11 cellular contexts compared by ENCODE assay signal in the genomic region with DNA sequence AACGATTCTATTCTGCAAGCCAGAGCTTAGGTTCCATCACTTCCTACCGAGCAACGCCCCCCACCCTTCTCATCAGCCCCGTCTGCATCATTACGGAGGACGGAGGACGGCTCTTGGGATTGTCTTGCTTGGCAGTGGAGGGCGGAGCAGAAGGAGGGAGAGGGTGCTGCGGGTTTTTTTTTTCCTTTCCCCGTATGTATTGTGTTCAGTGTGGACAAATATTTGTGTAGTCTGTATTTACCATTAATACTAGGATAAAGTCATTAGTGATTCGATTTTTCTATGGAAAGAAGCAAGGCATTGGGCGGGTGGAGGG.
DNase-seq lines count a peak whose midpoint lies in the region; ATAC-seq and TF ChIP-seq lines count a peak whose summit lies in the region.
"Had no signal": no experiment of that assay in that cellular context is flagged by ENCODE, and none has a peak within 500 bp of the region (broad histone marks: within the 10 kb centered on the region; RNA-seq: fewer than 3 reads in every experiment).

No MANE protein-coding gene starts in this region.

- no peaks in the 10 kb centered on the region for H3K27me3 Mint-ChIP-seq in Caco-2 (ENCODE audit: insufficient read depth, unreplicated experiment)
- no peaks in the 10 kb centered on the region for H3K27me3 Mint-ChIP-seq in natural killer cell treated with Interleukin-12 subunit alpha and Interleukin-12 subunit beta and Interleukin-15 and Interleukin-18, amount 100 ng/mL, for 72 hours

- H3K9me3 ChIP-seq in Caco-2 (no peaks in the 10 kb centered on the region), adrenal gland (replicated peaks in 1 of 3) (no peaks in the 10 kb centered on the region)
- no peaks in the 10 kb centered on the region for H3K9me3 ChIP-seq in effector memory CD4-positive, alpha-beta T cell (ENCODE audit: control insufficient read depth, low read length)
- H3K9me3 ChIP-seq: prostate gland had no signal

- H3K36me3 ChIP-seq in Caco-2 (ENCODE audit: control insufficient read depth, insufficient read depth, low read length) = no peaks in the 10 kb centered on the region
- no peaks in the 10 kb centered on the region for H3K36me3 ChIP-seq in adrenal gland (replicated peaks in 1 of 2)
- no peaks in the 10 kb centered on the region for H3K36me3 ChIP-seq in effector memory CD4-positive, alpha-beta T cell (ENCODE audit: control insufficient read depth, insufficient read depth, low read length)
- H3K36me3 ChIP-seq: prostate gland had no signal

- no peak for TF ChIP-seq CTCF in Caco-2 (IDR thresholded peaks at IDR 0.05; ENCODE audit: insufficient read depth in 1 of 2, low read depth in 1 of 2, low read length in 1 of 2, severe bottlenecking in 1 of 2, unreplicated experiment in 1 of 2)
- no peak for TF ChIP-seq CTCF in adrenal gland (IDR thresholded peaks at IDR 0.05)

- no peak overlapping the region for H3K4me3 ChIP-seq in Caco-2 (ENCODE audit: low read depth, low read length)
- H3K4me3 ChIP-seq in adrenal gland = no peak overlapping the region
- H3K4me3 ChIP-seq in effector memory CD4-positive, alpha-beta T cell (ENCODE audit: insufficient read depth, low read depth, low read length, poor library complexity, severe bottlenecking) = no peak overlapping the region
- H3K4me3 ChIP-seq: prostate gland had no signal

- CTCF ChIA-PET in Caco-2 (lab: Charles Lee) = no interaction called here

- no peaks in the 10 kb centered on the region for H3K36me3 Mint-ChIP-seq in Caco-2 (ENCODE audit: insufficient read depth, unreplicated experiment)
- no peaks in the 10 kb centered on the region for H3K36me3 Mint-ChIP-seq in natural killer cell treated with Interleukin-12 subunit alpha and Interleukin-12 subunit beta and Interleukin-15 and Interleukin-18, amount 100 ng/mL, for 72 hours

- BruUV-seq in Caco-2 (replicated peaks; lab: Mats Ljungman, UMichigan) = no TSS peak

- TF ChIP-seq POLR2A in adrenal gland (IDR thresholded peaks at IDR 0.05) = no peak

- POLR2A ChIA-PET in Caco-2 (lab: Charles Lee) = no interaction called here

- peak; percentile 10 for ATAC-seq in HG02759 (IDR thresholded peaks at IDR 0.05; ENCODE audit: unreplicated experiment)
- peak in 1 of 2 donors; percentile 15 for ATAC-seq in natural killer cell treated with Interleukin-12 subunit alpha and Interleukin-12 subunit beta and Interleukin-15 and Interleukin-18, amount 100 ng/mL, for 72 hours

- H3K4me1 ChIP-seq in Caco-2 = peaks cover 8% of the 10 kb centered on the region; the same call in 1 of the 2 replicates
- H3K4me1 ChIP-seq in adrenal gland (replicated peaks in 1 of 2) = peaks cover 0 to 34% of the 10 kb centered on the region in 2 donors
- peaks cover 12% of the 10 kb centered on the region for H3K4me1 ChIP-seq in effector memory CD4-positive, alpha-beta T cell (ENCODE audit: control insufficient read depth, insufficient read depth, low read length, poor library complexity, severe bottlenecking)

- H3K9me3 Mint-ChIP-seq in Caco-2 (ENCODE audit: unreplicated experiment) = no peaks in the 10 kb centered on the region
- no peaks in the 10 kb centered on the region for H3K9me3 Mint-ChIP-seq in natural killer cell treated with Interleukin-12 subunit alpha and Interleukin-12 subunit beta and Interleukin-15 and Interleukin-18, amount 100 ng/mL, for 72 hours

- no peaks in the 10 kb centered on the region for H3K27me3 ChIP-seq in Caco-2 (replicated peaks; ENCODE audit: control insufficient read depth, insufficient read depth, low read length)
- no peaks in the 10 kb centered on the region for H3K27me3 ChIP-seq in adrenal gland
- no peaks in the 10 kb centered on the region for H3K27me3 ChIP-seq in effector memory CD4-positive, alpha-beta T cell (replicated peaks; ENCODE audit: control insufficient read depth, insufficient read depth, low read length, poor library complexity, severe bottlenecking)

- H3K27ac Mint-ChIP-seq in Caco-2 (ENCODE audit: unreplicated experiment) = peak overlapping the region; percentile 56
- peak overlapping the region; percentile 95 to 96 for H3K27ac Mint-ChIP-seq in natural killer cell treated with Interleukin-12 subunit alpha and Interleukin-12 subunit beta and Interleukin-15 and Interleukin-18, amount 100 ng/mL, for 72 hours

- peak overlapping the region in 3 of 5 donors; percentile 26 to 80 (median 30) for H3K27ac ChIP-seq in adrenal gland
- no peak overlapping the region for H3K27ac ChIP-seq in effector memory CD4-positive, alpha-beta T cell (ENCODE audit: insufficient read depth, low read length, poor library complexity, severe bottlenecking)
- H3K27ac ChIP-seq: KMS-11 had no signal

- peaks cover 45% of the 10 kb centered on the region for H3K4me1 Mint-ChIP-seq in Caco-2 (ENCODE audit: low read depth, unreplicated experiment)
- H3K4me1 Mint-ChIP-seq in natural killer cell treated with Interleukin-12 subunit alpha and Interleukin-12 subunit beta and Interleukin-15 and Interleukin-18, amount 100 ng/mL, for 72 hours (ENCODE audit: low read depth in 2 of 2) = peaks cover 73 to 78% of the 10 kb centered on the region in 2 donors

- no peak for DNase-seq in Caco-2
- DNase-seq in adrenal gland = no peak
- no peak for DNase-seq in natural killer cell treated with Interleukin-12 subunit alpha and Interleukin-12 subunit beta and Interleukin-15 and Interleukin-18, amount 100 ng/mL, for 72 hours (ENCODE audit: low spot score)
- no peak for DNase-seq in globus pallidus (ENCODE audit: low spot score)
- DNase-seq in NOMO-1 treated with dmso at 0.1 percent for 144 hours (lab: John Stamatoyannopoulos, UW; ENCODE audit: unreplicated experiment) = no peak
- no peak for DNase-seq in stimulated activated CD4-positive, alpha-beta T cell treated with anti-CD3 and anti-CD28 coated beads, Interleukin-12 subunit alpha, Interleukin-12 subunit beta, amount 100 ng/mL, for 4 hours
- no peak for DNase-seq in effector memory CD4-positive, alpha-beta T cell
- DNase-seq: activated gamma-delta T cell had no signal

- no peak overlapping the region for H3K4me3 Mint-ChIP-seq in Caco-2 (ENCODE audit: unreplicated experiment)
- H3K4me3 Mint-ChIP-seq in natural killer cell treated with Interleukin-12 subunit alpha and Interleukin-12 subunit beta and Interleukin-15 and Interleukin-18, amount 100 ng/mL, for 72 hours = peak overlapping the region; percentile 91

- intact Hi-C loops in Caco-2 (cut with micrococcal nuclease; ENCODE audit: unreplicated experiment) = loop anchor here (10.0 kb wide), 1 partner anchor 96 kb away; no protein-coding TSS in a partner anchor
- intact Hi-C loops in adrenal gland (cut with DNase I) = loop anchor here in 1 of 2 donors (5.0 kb wide), 1 partner anchor 349 kb away; no protein-coding TSS in a partner anchor

- 60 to 68% (median 67%) methylated on average over 12 of the region's 12 CpGs for WGBS in adrenal gland, 4 donors
